1 cellular context compared by ENCODE assay signal in genomic region chr18:48942554-48943261, GRCh38.
TF ChIP-seq lines count a peak whose summit lies in the region.

No MANE protein-coding gene starts in this region.

TF ChIP-seq in HepG2, 621 proteins besides CTCF, POLR2A, EP300 and RAD21 (continued from another document and continues in another):
- TF ChIP-seq NFIC (IDR thresholded peaks at IDR 0.05; ENCODE audit: low read length), result no peak
- TF ChIP-seq ZNF557 (CRISPR knock-in tag; IDR thresholded peaks at IDR 0.05), result no peak
- no peak for TF ChIP-seq AGO2 (optimal IDR thresholded peaks at IDR 0.05; ENCODE audit: low read depth, low read length)
- no peak for TF ChIP-seq ZFP41 (CRISPR knock-in tag; IDR thresholded peaks at IDR 0.05; ENCODE audit: borderline replicate concordance)
- TF ChIP-seq JUND (CRISPR knock-in tag; IDR thresholded peaks at IDR 0.05), result peak; percentile 73
- 0 out of 2 replicates have a peak, but pooled peaks have one; percentile 14 for TF ChIP-seq GABPB1 (CRISPR knock-in tag; IDR thresholded peaks at IDR 0.05)
- TF ChIP-seq BCLAF1 (IDR thresholded peaks at IDR 0.05), result no peak
- no peak for TF ChIP-seq ZBTB3 (CRISPR knock-in tag; IDR thresholded peaks at IDR 0.05; ENCODE audit: borderline replicate concordance, low read depth)
- TF ChIP-seq, protein P1, sequence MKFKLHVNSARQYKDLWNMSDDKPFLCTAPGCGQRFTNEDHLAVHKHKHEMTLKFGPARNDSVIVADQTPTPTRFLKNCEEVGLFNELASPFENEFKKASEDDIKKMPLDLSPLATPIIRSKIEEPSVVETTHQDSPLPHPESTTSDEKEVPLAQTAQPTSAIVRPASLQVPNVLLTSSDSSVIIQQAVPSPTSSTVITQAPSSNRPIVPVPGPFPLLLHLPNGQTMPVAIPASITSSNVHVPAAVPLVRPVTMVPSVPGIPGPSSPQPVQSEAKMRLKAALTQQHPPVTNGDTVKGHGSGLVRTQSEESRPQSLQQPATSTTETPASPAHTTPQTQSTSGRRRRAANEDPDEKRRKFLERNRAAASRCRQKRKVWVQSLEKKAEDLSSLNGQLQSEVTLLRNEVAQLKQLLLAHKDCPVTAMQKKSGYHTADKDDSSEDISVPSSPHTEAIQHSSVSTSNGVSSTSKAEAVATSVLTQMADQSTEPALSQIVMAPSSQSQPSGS (CRISPR knock-in tag; IDR thresholded peaks at IDR 0.05), result peak; percentile 81
- no peak for TF ChIP-seq ZNF318 (CRISPR knock-in tag; IDR thresholded peaks at IDR 0.05)
- TF ChIP-seq CHCHD3 (CRISPR knock-in tag; IDR thresholded peaks at IDR 0.05), result no peak
- TF ChIP-seq BRF2 (CRISPR knock-in tag; IDR thresholded peaks at IDR 0.05), result no peak
- TF ChIP-seq ZNF530 (CRISPR knock-in tag; IDR thresholded peaks at IDR 0.05; ENCODE audit: low read depth), result no peak
- no peak for TF ChIP-seq ZBTB14 (CRISPR knock-in tag; IDR thresholded peaks at IDR 0.05)
- no peak for TF ChIP-seq ZNF776 (CRISPR knock-in tag; IDR thresholded peaks at IDR 0.05)
- TF ChIP-seq ZNF646 (CRISPR knock-in tag; IDR thresholded peaks at IDR 0.05), result no peak
- TF ChIP-seq DRAP1 (CRISPR knock-in tag; IDR thresholded peaks at IDR 0.05), result peak; percentile 50; the same call in 1 of the 2 replicates
- TF ChIP-seq KLF6 (CRISPR knock-in tag; IDR thresholded peaks at IDR 0.05), result 0 out of 2 replicates have a peak, but pooled peaks have one; percentile 48
- TF ChIP-seq ZNF136 (CRISPR knock-in tag; IDR thresholded peaks at IDR 0.05; ENCODE audit: low read depth), result no peak
- no peak for TF ChIP-seq MEF2D (CRISPR knock-in tag; IDR thresholded peaks at IDR 0.05)
- TF ChIP-seq SAP130 (CRISPR knock-in tag; IDR thresholded peaks at IDR 0.05; ENCODE audit: low read depth), result peak; percentile 98
- no peak for TF ChIP-seq ZNF546 (CRISPR knock-in tag; conservative IDR thresholded peaks at IDR 0.05)
- TF ChIP-seq LCORL (IDR thresholded peaks at IDR 0.05), result no peak; the same call in 1 of the 2 replicates
- peak; percentile 92 for TF ChIP-seq LCORL (CRISPR knock-in tag; IDR thresholded peaks at IDR 0.05)
- TF ChIP-seq CREM (IDR thresholded peaks at IDR 0.05), result peak; percentile 48
- TF ChIP-seq CREM (CRISPR knock-in tag; IDR thresholded peaks at IDR 0.05), result no peak
- no peak for TF ChIP-seq ARID2 (CRISPR knock-in tag; IDR thresholded peaks at IDR 0.05; ENCODE audit: borderline replicate concordance)
- TF ChIP-seq ZNF614 (CRISPR knock-in tag; IDR thresholded peaks at IDR 0.05; ENCODE audit: borderline replicate concordance), result peak; percentile 87
- TF ChIP-seq, protein P2, sequence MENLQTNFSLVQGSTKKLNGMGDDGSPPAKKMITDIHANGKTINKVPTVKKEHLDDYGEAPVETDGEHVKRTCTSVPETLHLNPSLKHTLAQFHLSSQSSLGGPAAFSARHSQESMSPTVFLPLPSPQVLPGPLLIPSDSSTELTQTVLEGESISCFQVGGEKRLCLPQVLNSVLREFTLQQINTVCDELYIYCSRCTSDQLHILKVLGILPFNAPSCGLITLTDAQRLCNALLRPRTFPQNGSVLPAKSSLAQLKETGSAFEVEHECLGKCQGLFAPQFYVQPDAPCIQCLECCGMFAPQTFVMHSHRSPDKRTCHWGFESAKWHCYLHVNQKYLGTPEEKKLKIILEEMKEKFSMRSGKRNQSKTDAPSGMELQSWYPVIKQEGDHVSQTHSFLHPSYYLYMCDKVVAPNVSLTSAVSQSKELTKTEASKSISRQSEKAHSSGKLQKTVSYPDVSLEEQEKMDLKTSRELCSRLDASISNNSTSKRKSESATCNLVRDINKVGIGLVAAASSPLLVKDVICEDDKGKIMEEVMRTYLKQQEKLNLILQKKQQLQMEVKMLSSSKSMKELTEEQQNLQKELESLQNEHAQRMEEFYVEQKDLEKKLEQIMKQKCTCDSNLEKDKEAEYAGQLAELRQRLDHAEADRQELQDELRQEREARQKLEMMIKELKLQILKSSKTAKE (CRISPR knock-in tag; IDR thresholded peaks at IDR 0.05; ENCODE audit: borderline replicate concordance), result peak; percentile 83
- TF ChIP-seq ZIK1 (CRISPR knock-in tag; IDR thresholded peaks at IDR 0.05; ENCODE audit: borderline replicate concordance, low read depth), result no peak
- no peak for TF ChIP-seq IRX3 (CRISPR knock-in tag; IDR thresholded peaks at IDR 0.05; ENCODE audit: borderline replicate concordance, low read depth)
- TF ChIP-seq SIN3A (IDR thresholded peaks at IDR 0.05; ENCODE audit: borderline replicate concordance, low read depth, low read length), result peak; percentile 73; the same call in 1 of the 2 replicates
- no peak for TF ChIP-seq KDM5B (CRISPR knock-in tag; IDR thresholded peaks at IDR 0.05; ENCODE audit: borderline replicate concordance)
- TF ChIP-seq U2AF1 (optimal IDR thresholded peaks at IDR 0.05; ENCODE audit: low read depth, low read length), result no peak
- peak; percentile 37; the same call in 1 of the 2 replicates for TF ChIP-seq POLR2G (IDR thresholded peaks at IDR 0.05; ENCODE audit: low read depth, low read length)
